ENCODE assay signal across 9 cellular contexts in the genomic region with DNA sequence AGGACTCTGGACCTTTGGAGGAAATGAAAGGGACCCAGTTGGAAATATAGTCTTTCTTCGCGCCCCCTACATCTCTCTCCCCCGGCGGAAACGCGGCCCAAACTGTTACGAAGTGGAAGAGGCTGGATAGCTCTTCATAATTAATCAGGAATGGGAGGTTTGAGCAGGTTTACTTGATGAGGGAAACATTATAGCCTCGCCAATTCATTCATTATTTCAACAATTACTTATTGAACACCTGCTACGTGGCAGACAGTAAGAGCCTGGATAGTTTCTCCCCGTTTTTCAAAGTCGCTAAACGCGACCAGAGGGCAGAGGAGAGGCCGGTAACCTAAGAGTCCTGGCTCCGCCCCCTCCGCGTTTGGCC. TPM values are rescaled to one million over a fixed set of nuclear protein-coding genes. Genes with fewer than 3 reads are reported as not detected.
DNase-seq lines count a peak whose midpoint lies in the region; ATAC-seq and TF ChIP-seq lines count a peak whose summit lies in the region.
"Had no signal": no experiment of that assay in that cellular context is flagged by ENCODE, and none has a peak within 500 bp of the region (broad histone marks: within the 10 kb centered on the region; RNA-seq: fewer than 3 reads in every experiment).

No MANE protein-coding gene starts in this region.

- H3K36me3 ChIP-seq in left lung (peaks cover 0 to 21% of the 10 kb centered on the region in 2 donors), thymus (ENCODE audit: control insufficient read depth, insufficient read depth) (peaks cover 14% of the 10 kb centered on the region)

- peaks cover 0 to 44% of the 10 kb centered on the region in 2 donors for H3K27me3 ChIP-seq in left lung
- peaks cover 25% of the 10 kb centered on the region for H3K27me3 ChIP-seq in thymus (ENCODE audit: control insufficient read depth, insufficient read depth)

- intact Hi-C loops in left lung (cut with DNase I), result no loop called here

- H3K4me1 ChIP-seq in left lung (peaks cover 17 to 39% of the 10 kb centered on the region in 2 donors), thymus (ENCODE audit: control insufficient read depth, insufficient read depth, low read length) (peaks cover 33% of the 10 kb centered on the region)

- ATAC-seq in HG03280 (IDR thresholded peaks at IDR 0.05; ENCODE audit: unreplicated experiment), result peak; percentile 51
- peak; percentile 71 for ATAC-seq in left lung

- WGBS in thymus, result under 1% methylated on average over 17 of the region's 17 CpGs

- peak overlapping the region; percentile 91 for H3K4me3 ChIP-seq in astrocyte of the cerebellum (ENCODE audit: low read depth, low read length)
- peak overlapping the region; percentile 72 to 98 for H3K4me3 ChIP-seq in left lung
- peak overlapping the region; percentile 63 for H3K4me3 ChIP-seq in thymus (ENCODE audit: low read length)

- in situ Hi-C loops in astrocyte of the cerebellum (cut with HindIII; ENCODE audit: low sequenced_read_pairs), result no loop called here

- H3K9me3 ChIP-seq in left lung, result no peaks in the 10 kb centered on the region
- peaks cover 2% of the 10 kb centered on the region for H3K9me3 ChIP-seq in thymus (ENCODE audit: control insufficient read depth)

- peak; percentile 56 to 78 for DNase-seq in activated CD4-positive, alpha-beta T cell treated with anti-CD3 and anti-CD28 coated beads for 24 hours (ENCODE audit: low read depth in 2 of 2)
- DNase-seq in activated CD4-positive, alpha-beta T cell treated with anti-CD3 and anti-CD28 coated beads, Interleukin-2, amount 50 U/mL, for 4 hours, result no peak
- DNase-seq in astrocyte of the cerebellum (ENCODE audit: low read depth), result no peak
- DNase-seq in left lung, result no peak
- DNase-seq in DMS79 treated with DMSO at 0.1 percent for 48 hours (lab: John Stamatoyannopoulos, UW), result no peak
- DNase-seq in NK-92 (lab: John Stamatoyannopoulos, UW; ENCODE audit: unreplicated experiment), result no peak

- peak overlapping the region; percentile 90 to 91 for H3K27ac ChIP-seq in left lung
- peak overlapping the region; percentile 80 for H3K27ac ChIP-seq in thymus (ENCODE audit: low read depth)

- TF ChIP-seq CTCF in astrocyte of the cerebellum (IDR thresholded peaks at IDR 0.05; ENCODE audit: low read depth, low read length, missing control alignments) (no peak), left lung (IDR thresholded peaks at IDR 0.05) (no peak)

RNA-seq across cellular contexts. Expression of a gene that starts 0.2 kb away (rescaled TPM):
- 10 to 100 TPM; 17.4 to 18.7 TPM for total RNA-seq in left lung
- polyA plus RNA-seq in thymus, result 12.0 TPM

RNA-seq across cellular contexts. Expression of a gene that starts 1.8 kb away (rescaled TPM):
- 1 to 10 TPM; 1.4 to 5.4 TPM for total RNA-seq in left lung
- 3.8 TPM for polyA plus RNA-seq in thymus

RNA-seq across cellular contexts. Expression of a gene that starts 11.9 kb away (rescaled TPM):
- 10 to 100 TPM; 47.0 to 48.2 TPM for total RNA-seq in left lung
- polyA plus RNA-seq in thymus, result 52.4 TPM

RNA-seq across cellular contexts. Expression of a gene that starts 24.9 kb away (rescaled TPM):
- total RNA-seq in left lung, result 10 to 100 TPM; 37.0 to 50.2 TPM
- polyA plus RNA-seq in thymus, result 37.8 TPM

RNA-seq across cellular contexts. Expression of a gene that starts 30.9 kb away (rescaled TPM):
- 1 to 10 TPM; 5.6 to 7.3 TPM for total RNA-seq in left lung
- 0.46 TPM for polyA plus RNA-seq in thymus
- total RNA-seq: dermis microvascular lymphatic vessel endothelial cell had no signal

Comparison
In these comparisons a context has a peak if more than half of its experiments do, and no peak if none do; other contexts are left out.
1. DNase-seq: peak in activated CD4-positive, alpha-beta T cell treated with anti-CD3 and anti-CD28 coated beads for 24 hours (2 of 2); none in activated CD4-positive, alpha-beta T cell treated with anti-CD3 and anti-CD28 coated beads, Interleukin-2, amount 50 U/mL, for 4 hours (0 of 2), astrocyte of the cerebellum (single experiment), left lung (0 of 2), DMS79 treated with DMSO at 0.1 percent for 48 hours (single experiment) and NK-92 (single experiment).
2. Peak in every context shown above with its lines, with median percentiles within 50 percentile points of each other: H3K4me3 ChIP-seq.